ENCODE assay signal across 26 cellular contexts in the genomic region with DNA sequence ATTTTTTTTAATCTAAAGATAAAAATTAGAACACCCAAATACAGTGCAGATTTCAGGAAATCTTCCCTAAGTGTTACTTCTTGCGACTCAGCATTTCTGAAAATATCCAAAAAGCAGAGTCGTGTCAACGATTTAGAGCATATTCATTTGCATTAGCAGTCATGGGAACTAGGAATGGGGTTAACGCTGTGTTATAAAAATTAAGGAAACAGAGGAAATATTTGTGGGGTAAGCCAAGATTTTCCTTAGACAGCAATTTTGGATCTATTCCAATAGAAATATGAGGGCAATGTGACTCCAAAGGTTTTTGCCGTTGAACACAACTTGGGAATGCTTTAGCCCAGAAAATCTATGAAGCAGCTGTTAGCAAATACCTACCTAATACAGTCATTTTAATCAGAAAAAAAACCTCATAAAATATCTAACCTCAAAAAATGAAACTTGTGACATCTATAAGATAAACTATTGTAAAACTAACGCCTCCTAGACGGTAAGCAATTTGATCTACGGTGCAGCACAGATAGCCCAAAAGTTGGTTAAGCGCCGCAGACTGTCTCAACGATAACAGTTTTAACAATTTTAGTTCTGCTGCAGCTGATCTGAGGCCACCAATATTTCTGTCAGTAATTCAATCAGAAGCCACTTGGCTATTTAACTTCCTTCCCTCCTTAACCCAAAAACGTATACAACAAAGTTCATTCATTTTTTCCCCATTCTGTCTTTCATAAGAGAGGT. TPM values are rescaled to one million over a fixed set of nuclear protein-coding genes. Genes with fewer than 3 reads are reported as not detected.
DNase-seq lines count a peak whose midpoint lies in the region; ATAC-seq, FAIRE-seq and TF ChIP-seq lines count a peak whose summit lies in the region.
"Had no signal": no experiment of that assay in that cellular context is flagged by ENCODE, and none has a peak within 500 bp of the region (broad histone marks: within the 10 kb centered on the region; RNA-seq: fewer than 3 reads in every experiment).

No MANE protein-coding gene starts in this region.

- FAIRE-seq in GM12892 (lab: Jason Lieb, UNC), result no peak

- no TSS peak for BruUV-seq in OCI-LY7 (replicated peaks; lab: Mats Ljungman, UMichigan)

- ATAC-seq in GM19328 (IDR thresholded peaks at IDR 0.05; ENCODE audit: unreplicated experiment), result no peak
- ATAC-seq in stimulated activated naive CD8-positive, alpha-beta T cell treated with anti-CD3 and anti-CD28 coated beads, Interleukin-15, Interleukin-2, amounts not matched to agents 100 U/mL and 50 U/mL, for 24 hours, result no peak
- ATAC-seq: CD8-positive, alpha-beta T cell; PC-3 had no signal

- H3K79me2 ChIP-seq in OCI-LY7 (ENCODE audit: insufficient read depth, low read depth, low read length), result no peaks in the 10 kb centered on the region

- H3K4me3 ChIP-seq in OCI-LY7 (ENCODE audit: low read depth, low read length, poor library complexity, severe bottlenecking), result no peak overlapping the region
- H3K4me3 ChIP-seq in brain microvascular endothelial cell (ENCODE audit: low read depth, low read length), result no peak overlapping the region
- H3K4me3 ChIP-seq: HAP-1, tibial artery had no signal

- H2AFZ ChIP-seq in OCI-LY7 (ENCODE audit: low read length), result peak overlapping the region; percentile 91; the same call in 1 of the 2 replicates

- no peak for TF ChIP-seq POLR2A in GM12892 (IDR thresholded peaks at IDR 0.05; ENCODE audit: low read depth, low read length)

- in situ Hi-C loops in brain microvascular endothelial cell (cut with HindIII; ENCODE audit: low pct_ligation_motif_present, low sequenced_read_pairs), result no loop called here

- no peak overlapping the region for H3K27ac ChIP-seq in OCI-LY7 (ENCODE audit: low read depth, low read length, poor library complexity, severe bottlenecking)
- no peak overlapping the region for H3K27ac ChIP-seq in brain microvascular endothelial cell
- H3K27ac ChIP-seq: tibial artery, WERI-Rb-1 had no signal

- intact Hi-C loops in OCI-LY7 (cut with micrococcal nuclease; ENCODE audit: unreplicated experiment), result no loop called here

- no peaks in the 10 kb centered on the region for H3K27me3 ChIP-seq in brain microvascular endothelial cell (replicated peaks)

- no peaks in the 10 kb centered on the region for H4K20me1 ChIP-seq in OCI-LY7 (ENCODE audit: insufficient read depth, low read length)

- peaks cover 31% of the 10 kb centered on the region for H3K4me1 ChIP-seq in OCI-LY7 (ENCODE audit: insufficient read depth, low read length, poor library complexity, severe bottlenecking)
- H3K4me1 ChIP-seq: HAP-1 had no signal

- H3K36me3 ChIP-seq in OCI-LY7 (ENCODE audit: insufficient read depth, low read length), result no peaks in the 10 kb centered on the region
- H3K36me3 ChIP-seq in brain microvascular endothelial cell (replicated peaks), result no peaks in the 10 kb centered on the region
- H3K36me3 ChIP-seq: HAP-1, tibial artery, WERI-Rb-1 had no signal

- no peaks in the 10 kb centered on the region for H3K9me2 ChIP-seq in OCI-LY7 (ENCODE audit: insufficient read depth, low read length)

- CTCF ChIA-PET in OCI-LY7 (lab: Charles Lee; ENCODE audit: unreplicated experiment), result no interaction called here

- TF ChIP-seq CTCF in OCI-LY7 (conservative IDR thresholded peaks at IDR 0.05; ENCODE audit: low read length) (0 out of 2 replicates have a peak, but pooled peaks have one; percentile 15), brain microvascular endothelial cell (IDR thresholded peaks at IDR 0.05; ENCODE audit: low read depth, low read length, missing control alignments) (no peak)

- peak; percentile 26 for DNase-seq in AG20443 (ENCODE audit: low spot score)
- DNase-seq in OCI-LY7 (ENCODE audit: low spot score), result no peak
- DNase-seq in brain microvascular endothelial cell, result peak; percentile 40
- peak; percentile 47 for DNase-seq in hepatic stellate cell (ENCODE audit: low spot score)
- DNase-seq in GM12892 (ENCODE audit: insufficient read length), result no peak
- DNase-seq in stimulated activated CD4-positive, alpha-beta T cell treated with anti-CD3 and anti-CD28 coated beads, Interleukin-2, amount 100 ng/mL, for 48 hours, result no peak
- no peak for DNase-seq in stimulated activated naive CD8-positive, alpha-beta T cell treated with anti-CD3 and anti-CD28 coated beads, Interleukin-15, Interleukin-2, amounts not matched to agents 100 U/mL and 50 U/mL, for 24 hours
- DNase-seq: activated CD4-positive, alpha-beta T cell treated with anti-CD3 and anti-CD28 coated beads, Interleukin-2, amount 50 U/mL, for 1 hour; activated effector memory CD4-positive, alpha-beta T cell treated with anti-CD3 and anti-CD28 coated beads, Interleukin-2, amount 50 U/mL, for 16 hours; amniotic stem cell; CD8-positive, alpha-beta T cell; central memory CD4-positive, alpha-beta T cell; DMS79; effector CD4-positive, alpha-beta T cell; head of caudate nucleus; NCI-H146; NCI-H524 treated with DMSO at 0.1 percent for 48 hours; PC-3; posterior cingulate gyrus; SHP77 treated with DMSO at 0.1 percent for 48 hours; stimulated activated CD4-positive, alpha-beta T cell treated with anti-CD3 and anti-CD28 coated beads, Interleukin-1b, Interleukin-23, amount 100 ng/mL, for 48 hours; stimulated activated naive CD4-positive, alpha-beta T cell; tibial artery; WERI-Rb-1 had no signal

- peak overlapping the region; percentile 53; the same call in 1 of the 2 replicates for H3K4me2 ChIP-seq in OCI-LY7 (ENCODE audit: low read length)

- no peaks in the 10 kb centered on the region for H3K9me3 ChIP-seq in OCI-LY7 (ENCODE audit: low read length)
- H3K9me3 ChIP-seq: HAP-1, tibial artery had no signal

- POLR2A ChIA-PET in OCI-LY7 (lab: Charles Lee), result interaction anchor here (1.6 to 2.1 kb wide), 2 partner anchors 12 to 73 kb away, joined by 7 to 9 read pairs; no protein-coding TSS in a partner anchor

RNA-seq across cellular contexts. Expression of gene ATP11B, which starts 5.8 kb away (rescaled TPM):
- 55.6 and 58.6 TPM in 2 replicates for total RNA-seq in OCI-LY7 (2014; rRNA removed; shearing (Covaris generic))
- total RNA-seq in OCI-LY7 (2022), result 87.9 and 92.0 TPM in 2 replicates
- polyA plus RNA-seq in GM12892 (2012; ENCODE audit: missing spikeins), result 31.1 TPM

Comparison
In these comparisons a context has a peak if more than half of its experiments do, and no peak if none do; other contexts are left out.
1. DNase-seq: peak in AG20443 (single experiment), brain microvascular endothelial cell (single experiment) and hepatic stellate cell (single experiment); none in OCI-LY7 (single experiment), GM12892 (single experiment), stimulated activated CD4-positive, alpha-beta T cell treated with anti-CD3 and anti-CD28 coated beads, Interleukin-2, amount 100 ng/mL, for 48 hours (0 of 2) and stimulated activated naive CD8-positive, alpha-beta T cell treated with anti-CD3 and anti-CD28 coated beads, Interleukin-15, Interleukin-2, amounts not matched to agents 100 U/mL and 50 U/mL, for 24 hours (single experiment).